Comparison of ENCODE assay signal across 1 cellular context in the genomic region with DNA sequence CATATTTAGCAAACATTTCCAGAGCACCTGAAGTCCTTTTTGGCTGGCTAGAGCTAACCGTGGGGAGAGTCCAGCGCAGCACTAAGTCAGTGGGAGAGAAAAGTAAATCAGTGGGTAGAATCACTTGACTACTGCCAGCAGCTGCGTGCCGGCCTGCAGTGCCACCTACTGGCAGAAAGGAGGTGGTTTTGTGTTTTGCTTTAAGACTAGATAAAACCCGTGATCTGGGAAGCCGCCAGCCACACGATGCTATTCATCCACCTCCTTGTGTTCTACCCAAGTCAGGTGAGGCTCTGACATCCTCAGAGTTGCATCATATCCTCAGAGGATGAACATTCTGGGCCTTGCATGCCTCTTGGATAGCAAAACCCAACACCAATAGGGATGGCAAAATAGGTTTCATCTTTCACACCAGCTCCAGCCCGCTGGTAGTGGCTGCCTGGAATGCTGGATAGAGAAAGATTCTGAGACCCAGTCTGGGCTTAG.
TF ChIP-seq lines count a peak whose summit lies in the region.

No MANE protein-coding gene starts in this region.

TF ChIP-seq in endothelial cell of umbilical vein, 7 proteins besides CTCF, POLR2A, EP300 and RAD21:
- TF ChIP-seq MYC (IDR thresholded peaks at IDR 0.05; ENCODE audit: low read depth, low read length) = no peak
- TF ChIP-seq JUN (IDR thresholded peaks at IDR 0.05; ENCODE audit: borderline replicate concordance, insufficient read depth, insufficient read length, low read depth) = no peak
- TF ChIP-seq FOS (IDR thresholded peaks at IDR 0.05; ENCODE audit: borderline replicate concordance, insufficient read depth, low read length) = no peak
- no peak for TF ChIP-seq EZH2 (IDR thresholded peaks at IDR 0.05; ENCODE audit: borderline replicate concordance, low read depth, low read length, severe bottlenecking)
- TF ChIP-seq POLR2AphosphoS5 (IDR thresholded peaks at IDR 0.05; ENCODE audit: insufficient read depth, low read depth, low read length) = no peak
- TF ChIP-seq GATA2 (IDR thresholded peaks at IDR 0.05; ENCODE audit: insufficient read depth, insufficient read length, low read depth, low read length) = no peak
- TF ChIP-seq, protein P1, sequence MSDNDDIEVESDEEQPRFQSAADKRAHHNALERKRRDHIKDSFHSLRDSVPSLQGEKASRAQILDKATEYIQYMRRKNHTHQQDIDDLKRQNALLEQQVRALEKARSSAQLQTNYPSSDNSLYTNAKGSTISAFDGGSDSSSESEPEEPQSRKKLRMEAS (IDR thresholded peaks at IDR 0.05; ENCODE audit: insufficient read depth, insufficient read length) = no peak
TF ChIP-seq in endothelial cell of umbilical vein: peak in this region for 0.
